In the genomic region with DNA sequence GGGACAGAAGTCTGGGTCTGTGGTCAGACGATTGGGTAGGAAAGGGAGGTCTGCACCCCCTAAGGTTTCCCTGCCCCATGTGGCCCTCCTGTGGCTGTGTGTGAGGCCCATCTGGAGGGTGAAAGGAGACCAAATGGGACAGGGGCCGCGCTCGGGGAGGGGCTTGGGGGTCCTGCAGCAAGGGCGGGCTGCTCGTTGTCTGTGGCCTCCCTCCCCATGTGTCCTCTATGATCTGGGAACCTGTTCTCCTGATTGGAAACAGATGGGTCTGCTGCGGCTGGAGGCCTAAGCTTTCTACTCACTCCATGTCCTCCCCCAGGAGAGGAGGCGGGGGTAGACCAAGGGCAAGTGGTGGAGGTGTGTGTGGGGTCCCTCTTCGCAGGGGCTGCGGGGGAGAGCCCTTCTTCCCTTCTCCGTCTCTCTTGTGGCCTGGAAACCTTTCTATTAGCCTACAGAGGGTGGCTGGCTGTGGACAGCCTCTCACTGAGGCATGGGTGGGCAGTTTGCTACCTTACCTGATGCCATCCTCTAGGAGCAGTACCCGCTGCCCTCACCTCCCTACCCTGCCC, we compare ENCODE assay signal across 1 cellular context.
TF ChIP-seq lines count a peak whose summit lies in the region.

No MANE protein-coding gene starts in this region.

TF ChIP-seq in A549, 52 proteins besides CTCF, POLR2A, EP300 and RAD21:
- TF ChIP-seq RCOR1 (IDR thresholded peaks at IDR 0.05; ENCODE audit: low read depth, low read length) (no peak), GATA3 (IDR thresholded peaks at IDR 0.05; ENCODE audit: borderline replicate concordance) (no peak), HDAC2 (IDR thresholded peaks at IDR 0.05) (no peak), EHMT2 (IDR thresholded peaks at IDR 0.05; ENCODE audit: low read depth) (no peak), HOXB5 (CRISPR knock-in tag; IDR thresholded peaks at IDR 0.05) (no peak; the same call in 1 of the 2 replicates), ZFP36 (IDR thresholded peaks at IDR 0.05; ENCODE audit: borderline replicate concordance, partially characterized antibody) (no peak), TP53 (CRISPR knock-in tag; IDR thresholded peaks at IDR 0.05) (no peak), CHD2 (IDR thresholded peaks at IDR 0.05; ENCODE audit: low read length, partially characterized antibody) (no peak), ESRRA (IDR thresholded peaks at IDR 0.05; ENCODE audit: borderline replicate concordance, low read length) (no peak), HEYL (CRISPR knock-in tag; IDR thresholded peaks at IDR 0.05) (no peak), CEBPB (IDR thresholded peaks at IDR 0.05) (no peak), NPAS2 (CRISPR knock-in tag; IDR thresholded peaks at IDR 0.05; ENCODE audit: borderline replicate concordance) (no peak), RNF2 (IDR thresholded peaks at IDR 0.05; ENCODE audit: borderline replicate concordance, low read depth) (no peak), ZSCAN20 (CRISPR knock-in tag; IDR thresholded peaks at IDR 0.05) (no peak), CHD4 (IDR thresholded peaks at IDR 0.05; ENCODE audit: borderline replicate concordance) (no peak), JUNB (IDR thresholded peaks at IDR 0.05) (no peak), MAZ (IDR thresholded peaks at IDR 0.05; ENCODE audit: borderline replicate concordance, low read depth, low read length) (no peak), MAFK (IDR thresholded peaks at IDR 0.05; ENCODE audit: partially characterized antibody) (no peak), NFE2L2 (conservative IDR thresholded peaks at IDR 0.05; ENCODE audit: low read length) (no peak), BHLHE40 (IDR thresholded peaks at IDR 0.05; ENCODE audit: low read depth, low read length) (no peak), RFX5 (IDR thresholded peaks at IDR 0.05) (no peak), KDM1A (IDR thresholded peaks at IDR 0.05; ENCODE audit: low read depth) (no peak), CBX8 (IDR thresholded peaks at IDR 0.05) (no peak), FOSL2 (IDR thresholded peaks at IDR 0.05) (no peak), FOSL2 (CRISPR knock-in tag; IDR thresholded peaks at IDR 0.05) (no peak), HOXA7 (CRISPR knock-in tag; IDR thresholded peaks at IDR 0.05) (peak; percentile 22; the same call in 1 of the 2 replicates), RARB (CRISPR knock-in tag; IDR thresholded peaks at IDR 0.05) (peak; percentile 21), FOSB (CRISPR knock-in tag; IDR thresholded peaks at IDR 0.05) (no peak; the same call in 1 of the 2 replicates), KDM5A (IDR thresholded peaks at IDR 0.05) (no peak), HOXB13 (CRISPR knock-in tag; IDR thresholded peaks at IDR 0.05; ENCODE audit: low read depth) (no peak), FOXS1 (CRISPR knock-in tag; IDR thresholded peaks at IDR 0.05) (no peak), SREBF2 (IDR thresholded peaks at IDR 0.05) (no peak), TFCP2L1 (CRISPR knock-in tag; IDR thresholded peaks at IDR 0.05) (no peak), CBX2 (IDR thresholded peaks at IDR 0.05; ENCODE audit: borderline replicate concordance, low read depth) (no peak), PHF8 (IDR thresholded peaks at IDR 0.05; ENCODE audit: borderline replicate concordance, low read depth) (no peak), ZC3H11A (IDR thresholded peaks at IDR 0.05) (no peak), MYC (IDR thresholded peaks at IDR 0.05; ENCODE audit: borderline replicate concordance, low read length) (no peak), EHF (CRISPR knock-in tag; IDR thresholded peaks at IDR 0.05) (peak; percentile 41; the same call in 1 of the 2 replicates), POLR2AphosphoS2 (conservative IDR thresholded peaks at IDR 0.05; ENCODE audit: low read length) (peak; percentile 88; the same call in 1 of the 2 replicates), ZNF302 (CRISPR knock-in tag; IDR thresholded peaks at IDR 0.05) (no peak), SMC3 (IDR thresholded peaks at IDR 0.05) (no peak; the same call in 2 of the 3 replicates), JUN (IDR thresholded peaks at IDR 0.05) (no peak), NR3C1 (IDR thresholded peaks at IDR 0.05) (no peak)
- TF ChIP-seq, protein P1, sequence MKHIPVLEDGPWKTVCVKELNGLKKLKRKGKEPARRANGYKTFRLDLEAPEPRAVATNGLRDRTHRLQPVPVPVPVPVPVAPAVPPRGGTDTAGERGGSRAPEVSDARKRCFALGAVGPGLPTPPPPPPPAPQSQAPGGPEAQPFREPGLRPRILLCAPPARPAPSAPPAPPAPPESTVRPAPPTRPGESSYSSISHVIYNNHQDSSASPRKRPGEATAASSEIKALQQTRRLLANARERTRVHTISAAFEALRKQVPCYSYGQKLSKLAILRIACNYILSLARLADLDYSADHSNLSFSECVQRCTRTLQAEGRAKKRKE (CRISPR knock-in tag; IDR thresholded peaks at IDR 0.05; ENCODE audit: low read depth) = no peak
- TF ChIP-seq, protein P2, sequence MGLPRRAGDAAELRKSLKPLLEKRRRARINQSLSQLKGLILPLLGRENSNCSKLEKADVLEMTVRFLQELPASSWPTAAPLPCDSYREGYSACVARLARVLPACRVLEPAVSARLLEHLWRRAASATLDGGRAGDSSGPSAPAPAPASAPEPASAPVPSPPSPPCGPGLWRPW (IDR thresholded peaks at IDR 0.05) = no peak
- TF ChIP-seq, protein P3, sequence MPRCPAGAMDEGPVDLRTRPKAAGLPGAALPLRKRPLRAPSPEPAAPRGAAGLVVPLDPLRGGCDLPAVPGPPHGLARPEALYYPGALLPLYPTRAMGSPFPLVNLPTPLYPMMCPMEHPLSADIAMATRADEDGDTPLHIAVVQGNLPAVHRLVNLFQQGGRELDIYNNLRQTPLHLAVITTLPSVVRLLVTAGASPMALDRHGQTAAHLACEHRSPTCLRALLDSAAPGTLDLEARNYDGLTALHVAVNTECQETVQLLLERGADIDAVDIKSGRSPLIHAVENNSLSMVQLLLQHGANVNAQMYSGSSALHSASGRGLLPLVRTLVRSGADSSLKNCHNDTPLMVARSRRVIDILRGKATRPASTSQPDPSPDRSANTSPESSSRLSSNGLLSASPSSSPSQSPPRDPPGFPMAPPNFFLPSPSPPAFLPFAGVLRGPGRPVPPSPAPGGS (IDR thresholded peaks at IDR 0.05) = no peak
- TF ChIP-seq, protein P4, sequence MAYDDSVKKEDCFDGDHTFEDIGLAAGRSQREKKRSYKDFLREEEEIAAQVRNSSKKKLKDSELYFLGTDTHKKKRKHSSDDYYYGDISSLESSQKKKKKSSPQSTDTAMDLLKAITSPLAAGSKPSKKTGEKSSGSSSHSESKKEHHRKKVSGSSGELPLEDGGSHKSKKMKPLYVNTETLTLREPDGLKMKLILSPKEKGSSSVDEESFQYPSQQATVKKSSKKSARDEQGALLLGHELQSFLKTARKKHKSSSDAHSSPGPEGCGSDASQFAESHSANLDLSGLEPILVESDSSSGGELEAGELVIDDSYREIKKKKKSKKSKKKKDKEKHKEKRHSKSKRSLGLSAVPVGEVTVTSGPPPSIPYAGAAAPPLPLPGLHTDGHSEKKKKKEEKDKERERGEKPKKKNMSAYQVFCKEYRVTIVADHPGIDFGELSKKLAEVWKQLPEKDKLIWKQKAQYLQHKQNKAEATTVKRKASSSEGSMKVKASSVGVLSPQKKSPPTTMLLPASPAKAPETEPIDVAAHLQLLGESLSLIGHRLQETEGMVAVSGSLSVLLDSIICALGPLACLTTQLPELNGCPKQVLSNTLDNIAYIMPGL (CRISPR knock-in tag; IDR thresholded peaks at IDR 0.05; ENCODE audit: borderline replicate concordance) = no peak
- TF ChIP-seq, protein P5, sequence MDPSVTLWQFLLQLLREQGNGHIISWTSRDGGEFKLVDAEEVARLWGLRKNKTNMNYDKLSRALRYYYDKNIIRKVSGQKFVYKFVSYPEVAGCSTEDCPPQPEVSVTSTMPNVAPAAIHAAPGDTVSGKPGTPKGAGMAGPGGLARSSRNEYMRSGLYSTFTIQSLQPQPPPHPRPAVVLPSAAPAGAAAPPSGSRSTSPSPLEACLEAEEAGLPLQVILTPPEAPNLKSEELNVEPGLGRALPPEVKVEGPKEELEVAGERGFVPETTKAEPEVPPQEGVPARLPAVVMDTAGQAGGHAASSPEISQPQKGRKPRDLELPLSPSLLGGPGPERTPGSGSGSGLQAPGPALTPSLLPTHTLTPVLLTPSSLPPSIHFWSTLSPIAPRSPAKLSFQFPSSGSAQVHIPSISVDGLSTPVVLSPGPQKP (IDR thresholded peaks at IDR 0.05; ENCODE audit: low read depth, low read length) = no peak
- TF ChIP-seq, protein P6, sequence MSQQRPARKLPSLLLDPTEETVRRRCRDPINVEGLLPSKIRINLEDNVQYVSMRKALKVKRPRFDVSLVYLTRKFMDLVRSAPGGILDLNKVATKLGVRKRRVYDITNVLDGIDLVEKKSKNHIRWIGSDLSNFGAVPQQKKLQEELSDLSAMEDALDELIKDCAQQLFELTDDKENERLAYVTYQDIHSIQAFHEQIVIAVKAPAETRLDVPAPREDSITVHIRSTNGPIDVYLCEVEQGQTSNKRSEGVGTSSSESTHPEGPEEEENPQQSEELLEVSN (IDR thresholded peaks at IDR 0.05; ENCODE audit: borderline replicate concordance, low read depth) = peak; percentile 6; the same call in 1 of the 2 replicates
- TF ChIP-seq, protein P7, sequence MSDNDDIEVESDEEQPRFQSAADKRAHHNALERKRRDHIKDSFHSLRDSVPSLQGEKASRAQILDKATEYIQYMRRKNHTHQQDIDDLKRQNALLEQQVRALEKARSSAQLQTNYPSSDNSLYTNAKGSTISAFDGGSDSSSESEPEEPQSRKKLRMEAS (IDR thresholded peaks at IDR 0.05) = peak; percentile 11; the same call in 1 of the 2 replicates
- TF ChIP-seq, protein P8, sequence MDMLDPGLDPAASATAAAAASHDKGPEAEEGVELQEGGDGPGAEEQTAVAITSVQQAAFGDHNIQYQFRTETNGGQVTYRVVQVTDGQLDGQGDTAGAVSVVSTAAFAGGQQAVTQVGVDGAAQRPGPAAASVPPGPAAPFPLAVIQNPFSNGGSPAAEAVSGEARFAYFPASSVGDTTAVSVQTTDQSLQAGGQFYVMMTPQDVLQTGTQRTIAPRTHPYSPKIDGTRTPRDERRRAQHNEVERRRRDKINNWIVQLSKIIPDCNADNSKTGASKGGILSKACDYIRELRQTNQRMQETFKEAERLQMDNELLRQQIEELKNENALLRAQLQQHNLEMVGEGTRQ (IDR thresholded peaks at IDR 0.05) = no peak
- TF ChIP-seq, protein P9, sequence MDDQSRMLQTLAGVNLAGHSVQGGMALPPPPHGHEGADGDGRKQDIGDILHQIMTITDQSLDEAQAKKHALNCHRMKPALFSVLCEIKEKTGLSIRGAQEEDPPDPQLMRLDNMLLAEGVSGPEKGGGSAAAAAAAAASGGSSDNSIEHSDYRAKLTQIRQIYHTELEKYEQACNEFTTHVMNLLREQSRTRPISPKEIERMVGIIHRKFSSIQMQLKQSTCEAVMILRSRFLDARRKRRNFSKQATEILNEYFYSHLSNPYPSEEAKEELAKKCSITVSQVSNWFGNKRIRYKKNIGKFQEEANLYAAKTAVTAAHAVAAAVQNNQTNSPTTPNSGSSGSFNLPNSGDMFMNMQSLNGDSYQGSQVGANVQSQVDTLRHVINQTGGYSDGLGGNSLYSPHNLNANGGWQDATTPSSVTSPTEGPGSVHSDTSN (IDR thresholded peaks at IDR 0.05) = peak; percentile 59
- TF ChIP-seq, protein P10, sequence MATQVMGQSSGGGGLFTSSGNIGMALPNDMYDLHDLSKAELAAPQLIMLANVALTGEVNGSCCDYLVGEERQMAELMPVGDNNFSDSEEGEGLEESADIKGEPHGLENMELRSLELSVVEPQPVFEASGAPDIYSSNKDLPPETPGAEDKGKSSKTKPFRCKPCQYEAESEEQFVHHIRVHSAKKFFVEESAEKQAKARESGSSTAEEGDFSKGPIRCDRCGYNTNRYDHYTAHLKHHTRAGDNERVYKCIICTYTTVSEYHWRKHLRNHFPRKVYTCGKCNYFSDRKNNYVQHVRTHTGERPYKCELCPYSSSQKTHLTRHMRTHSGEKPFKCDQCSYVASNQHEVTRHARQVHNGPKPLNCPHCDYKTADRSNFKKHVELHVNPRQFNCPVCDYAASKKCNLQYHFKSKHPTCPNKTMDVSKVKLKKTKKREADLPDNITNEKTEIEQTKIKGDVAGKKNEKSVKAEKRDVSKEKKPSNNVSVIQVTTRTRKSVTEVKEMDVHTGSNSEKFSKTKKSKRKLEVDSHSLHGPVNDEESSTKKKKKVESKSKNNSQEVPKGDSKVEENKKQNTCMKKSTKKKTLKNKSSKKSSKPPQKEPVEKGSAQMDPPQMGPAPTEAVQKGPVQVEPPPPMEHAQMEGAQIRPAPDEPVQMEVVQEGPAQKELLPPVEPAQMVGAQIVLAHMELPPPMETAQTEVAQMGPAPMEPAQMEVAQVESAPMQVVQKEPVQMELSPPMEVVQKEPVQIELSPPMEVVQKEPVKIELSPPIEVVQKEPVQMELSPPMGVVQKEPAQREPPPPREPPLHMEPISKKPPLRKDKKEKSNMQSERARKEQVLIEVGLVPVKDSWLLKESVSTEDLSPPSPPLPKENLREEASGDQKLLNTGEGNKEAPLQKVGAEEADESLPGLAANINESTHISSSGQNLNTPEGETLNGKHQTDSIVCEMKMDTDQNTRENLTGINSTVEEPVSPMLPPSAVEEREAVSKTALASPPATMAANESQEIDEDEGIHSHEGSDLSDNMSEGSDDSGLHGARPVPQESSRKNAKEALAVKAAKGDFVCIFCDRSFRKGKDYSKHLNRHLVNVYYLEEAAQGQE (IDR thresholded peaks at IDR 0.05) = no peak
TF ChIP-seq in A549: peak in this region for 7.
